9 cellular contexts compared by ENCODE assay signal in genomic region chr6:134123666-134124208, GRCh38.
A peak's percentile ranks its signal among the peaks of the same experiment; 100 is the strongest.
DNase-seq lines count a peak whose midpoint lies in the region; ATAC-seq and TF ChIP-seq lines count a peak whose summit lies in the region.
"Had no signal": no experiment of that assay in that cellular context is flagged by ENCODE, and none has a peak within 500 bp of the region (broad histone marks: within the 10 kb centered on the region; RNA-seq: fewer than 3 reads in every experiment).

No MANE protein-coding gene starts in this region.

- peak overlapping the region; percentile 53 for H3K27ac Mint-ChIP-seq in activated CD4-positive, alpha-beta T cell treated with anti-CD3 and anti-CD28 coated beads, Interleukin-2, amount 10 ng/mL, durations not matched to agents 24 days and 14 days
- H3K27ac Mint-ChIP-seq: activated naive CD8-positive, alpha-beta T cell treated with anti-CD3 and anti-CD28 coated beads, Interleukin-2, amount 10 ng/mL, durations not matched to agents 7 days and 5 days had no signal

- H3K4me3 ChIP-seq in H7 (ENCODE audit: insufficient read depth, low read depth, low read length) (no peak overlapping the region), heart right ventricle (no peak overlapping the region), skeletal muscle cell (ENCODE audit: low read depth, low read length) (no peak overlapping the region)

- 6 to 13% methylated on average over 5 of the region's 5 CpGs for WGBS in heart right ventricle, 2 donors

- H3K36me3 Mint-ChIP-seq in activated CD4-positive, alpha-beta T cell treated with anti-CD3 and anti-CD28 coated beads, Interleukin-2, amount 10 ng/mL, durations not matched to agents 24 days and 14 days (ENCODE audit: low read depth): no peaks in the 10 kb centered on the region
- H3K36me3 Mint-ChIP-seq: activated naive CD8-positive, alpha-beta T cell treated with anti-CD3 and anti-CD28 coated beads, Interleukin-2, amount 10 ng/mL, durations not matched to agents 7 days and 5 days had no signal

- peaks cover 0 to 4% (median 0%) of the 10 kb centered on the region in 11 donors for H3K9me3 ChIP-seq in heart right ventricle

- ATAC-seq in heart right ventricle (peak in 1 of 8 donors; percentile 35), HG03378 (IDR thresholded peaks at IDR 0.05; ENCODE audit: unreplicated experiment) (no peak)

- no peaks in the 10 kb centered on the region for H3K27me3 ChIP-seq in H7 (ENCODE audit: control insufficient read depth, insufficient read depth, low read length)
- no peaks in the 10 kb centered on the region for H3K27me3 ChIP-seq in heart right ventricle

- DNase-seq in DMS53 treated with DMSO at 0.1 percent for 48 hours (lab: John Stamatoyannopoulos, UW; ENCODE audit: unreplicated experiment): peak; percentile 65
- DNase-seq in H7: peak; percentile 64
- DNase-seq in NCI-H2227 (lab: John Stamatoyannopoulos, UW; ENCODE audit: unreplicated experiment): peak; percentile 77
- peak; percentile 72 for DNase-seq in activated CD4-positive, alpha-beta T cell treated with anti-CD3 and anti-CD28 coated beads, Interleukin-2, amount 10 ng/mL, durations not matched to agents 24 days and 14 days
- DNase-seq in heart right ventricle: no peak
- DNase-seq in skeletal muscle cell (ENCODE audit: low read depth): peak; percentile 50
- DNase-seq in ecto neural progenitor cell (ENCODE audit: low spot score): no peak
- DNase-seq: activated naive CD8-positive, alpha-beta T cell treated with anti-CD3 and anti-CD28 coated beads, Interleukin-2, amount 10 ng/mL, durations not matched to agents 7 days and 5 days had no signal

- intact Hi-C loops in activated CD4-positive, alpha-beta T cell treated with anti-CD3 and anti-CD28 coated beads, Interleukin-2, amount 10 ng/mL, durations not matched to agents 24 days and 14 days (cut with micrococcal nuclease): loop anchor here (1.0 kb wide), 1 partner anchor 759 kb away; no protein-coding TSS in a partner anchor
- intact Hi-C loops in heart right ventricle (cut with DNase I): loop anchor here in 7 of 10 donors (2.0 to 10.0 kb wide), 6 partner anchors 759 to 819 kb away; no protein-coding TSS in a partner anchor

- H3K4me1 ChIP-seq in heart right ventricle: peaks cover 0 to 6% (median 0%) of the 10 kb centered on the region in 9 donors

- TF ChIP-seq CTCF in heart right ventricle (IDR thresholded peaks at IDR 0.05): peak; percentile 38 to 82 (median 73)

- peaks cover 9% of the 10 kb centered on the region for H3K27me3 Mint-ChIP-seq in activated CD4-positive, alpha-beta T cell treated with anti-CD3 and anti-CD28 coated beads, Interleukin-2, amount 10 ng/mL, durations not matched to agents 24 days and 14 days

- no peak overlapping the region for H3K27ac ChIP-seq in heart right ventricle

- no peaks in the 10 kb centered on the region for H3K9me3 Mint-ChIP-seq in activated CD4-positive, alpha-beta T cell treated with anti-CD3 and anti-CD28 coated beads, Interleukin-2, amount 10 ng/mL, durations not matched to agents 24 days and 14 days
- H3K9me3 Mint-ChIP-seq: activated naive CD8-positive, alpha-beta T cell treated with anti-CD3 and anti-CD28 coated beads, Interleukin-2, amount 10 ng/mL, durations not matched to agents 7 days and 5 days had no signal

- H3K36me3 ChIP-seq in H7 (replicated peaks; ENCODE audit: control insufficient read depth, insufficient read depth, low read length) (no peaks in the 10 kb centered on the region), heart right ventricle (no peaks in the 10 kb centered on the region)

- H3K4me1 Mint-ChIP-seq in activated CD4-positive, alpha-beta T cell treated with anti-CD3 and anti-CD28 coated beads, Interleukin-2, amount 10 ng/mL, durations not matched to agents 24 days and 14 days: no peaks in the 10 kb centered on the region
- H3K4me1 Mint-ChIP-seq: activated naive CD8-positive, alpha-beta T cell treated with anti-CD3 and anti-CD28 coated beads, Interleukin-2, amount 10 ng/mL, durations not matched to agents 7 days and 5 days had no signal

- H3K4me3 Mint-ChIP-seq in activated CD4-positive, alpha-beta T cell treated with anti-CD3 and anti-CD28 coated beads, Interleukin-2, amount 10 ng/mL, durations not matched to agents 24 days and 14 days: no peak overlapping the region
- H3K4me3 Mint-ChIP-seq: activated naive CD8-positive, alpha-beta T cell treated with anti-CD3 and anti-CD28 coated beads, Interleukin-2, amount 10 ng/mL, durations not matched to agents 7 days and 5 days had no signal

Comparison
In these comparisons a context has a peak if more than half of its experiments do, and no peak if none do; other contexts are left out.
1. DNase-seq: peak in DMS53 treated with DMSO at 0.1 percent for 48 hours (single experiment), H7 (single experiment), NCI-H2227 (single experiment), activated CD4-positive, alpha-beta T cell treated with anti-CD3 and anti-CD28 coated beads, Interleukin-2, amount 10 ng/mL, durations not matched to agents 24 days and 14 days (single experiment) and skeletal muscle cell (single experiment); none in heart right ventricle (0 of 2) and ecto neural progenitor cell (single experiment).